Comparison of ENCODE assay signal across 19 cellular contexts in genomic region chr2:105103481-105103880, GRCh38.
DNase-seq lines count a peak whose midpoint lies in the region; ATAC-seq and TF ChIP-seq lines count a peak whose summit lies in the region.
"Had no signal": no experiment of that assay in that cellular context is flagged by ENCODE, and none has a peak within 500 bp of the region (broad histone marks: within the 10 kb centered on the region; RNA-seq: fewer than 3 reads in every experiment).

No MANE protein-coding gene starts in this region.

- CTCF ChIA-PET in mammary epithelial cell (lab: Charles Lee; ENCODE audit: low non-redundant PET) = interaction anchor here (1.0 kb wide), 1 partner anchor 32 kb away, joined by 3 read pairs; no protein-coding TSS in a partner anchor
- CTCF ChIA-PET in MCF 10A (lab: Yijun Ruan, JAX) = interaction anchor here (0.7 to 8.3 kb wide), 4 partner anchors 12 to 231 kb away, joined by 3 to 93 read pairs (median 4); no protein-coding TSS in a partner anchor

- H3K9me3 ChIP-seq in mammary epithelial cell (replicated peaks; ENCODE audit: insufficient read depth, low read length) (no peaks in the 10 kb centered on the region), SJCRH30 (replicated peaks) (no peaks in the 10 kb centered on the region), iPS-18c (ENCODE audit: control insufficient read depth, insufficient read depth, low read length) (no peaks in the 10 kb centered on the region), smooth muscle cell (replicated peaks; ENCODE audit: low read depth) (no peaks in the 10 kb centered on the region)
- H3K9me3 ChIP-seq: A549, upper lobe of right lung had no signal

- H3K79me2 ChIP-seq in mammary epithelial cell (ENCODE audit: insufficient read depth, low read length) (no peaks in the 10 kb centered on the region), smooth muscle cell (ENCODE audit: low read depth) (no peaks in the 10 kb centered on the region)

- peaks cover 15% of the 10 kb centered on the region for H3K4me1 ChIP-seq in mammary epithelial cell (ENCODE audit: insufficient read depth, low read length)
- H3K4me1 ChIP-seq in SJCRH30 = peaks cover 35% of the 10 kb centered on the region
- peaks cover 7% of the 10 kb centered on the region for H3K4me1 ChIP-seq in smooth muscle cell (ENCODE audit: low read depth)
- H3K4me1 ChIP-seq: A549, upper lobe of right lung had no signal

- no peaks in the 10 kb centered on the region for H3K36me3 ChIP-seq in mammary epithelial cell (ENCODE audit: insufficient read depth, low read length)
- peaks cover 6% of the 10 kb centered on the region for H3K36me3 ChIP-seq in SJCRH30
- no peaks in the 10 kb centered on the region for H3K36me3 ChIP-seq in smooth muscle cell (ENCODE audit: low read depth)

- POLR2A ChIA-PET in MCF 10A (lab: Yijun Ruan, JAX) = no interaction called here

- 84% methylated on average over 6 of the region's 6 CpGs for WGBS in mammary epithelial cell (ENCODE audit: low coverage, missing lambda C conversion rate)
- WGBS in smooth muscle cell (ENCODE audit: low lambda C conversion rate) = 54% methylated on average over 6 of the region's 6 CpGs

- ATAC-seq in GM18861 (IDR thresholded peaks at IDR 0.05; ENCODE audit: unreplicated experiment) (no peak), HG03442 (IDR thresholded peaks at IDR 0.05; ENCODE audit: unreplicated experiment) (no peak), GM21576 (IDR thresholded peaks at IDR 0.05; ENCODE audit: unreplicated experiment) (no peak)
- ATAC-seq: activated CD4-positive, alpha-beta T cell treated with anti-CD3 and anti-CD28 coated beads for 36 hours; upper lobe of right lung had no signal

- H3K4me2 ChIP-seq in mammary epithelial cell (ENCODE audit: insufficient read depth, low read depth, low read length) = no peak overlapping the region
- peak overlapping the region; percentile 3 for H3K4me2 ChIP-seq in smooth muscle cell
- H3K4me2 ChIP-seq: A549 had no signal

- H3K4me3 Mint-ChIP-seq in MCF 10A (ENCODE audit: unreplicated experiment) = no peak overlapping the region
- H3K4me3 Mint-ChIP-seq: activated CD4-positive, alpha-beta T cell treated with anti-CD3 and anti-CD28 coated beads for 36 hours had no signal

- peaks cover 14% of the 10 kb centered on the region for H3K4me1 Mint-ChIP-seq in MCF 10A (ENCODE audit: insufficient read depth, unreplicated experiment)
- H3K4me1 Mint-ChIP-seq: activated CD4-positive, alpha-beta T cell treated with anti-CD3 and anti-CD28 coated beads for 36 hours had no signal

- H3K36me3 Mint-ChIP-seq in MCF 10A (ENCODE audit: insufficient read depth, unreplicated experiment) = peaks cover 28% of the 10 kb centered on the region

- no peak overlapping the region for H3K27ac Mint-ChIP-seq in MCF 10A (ENCODE audit: low read depth, unreplicated experiment)
- H3K27ac Mint-ChIP-seq: activated CD4-positive, alpha-beta T cell treated with anti-CD3 and anti-CD28 coated beads for 36 hours had no signal

- in situ Hi-C loops in mammary epithelial cell (cut with MboI; ENCODE audit: low sequenced_read_pairs in 2 of 2) = loop anchor here in 1 of 2 donors (25.0 kb wide), 1 partner anchor 434 kb away; no protein-coding TSS in a partner anchor

- TF ChIP-seq CTCF in mammary epithelial cell (conservative IDR thresholded peaks at IDR 0.05 in 1 of 2, IDR thresholded peaks at IDR 0.05 in 1 of 2; ENCODE audit: extremely low read depth in 1 of 2, insufficient read depth in 1 of 2, low read depth in 1 of 2, low read length in 2 of 2) (no peak), MCF 10A (IDR thresholded peaks at IDR 0.05; ENCODE audit: unreplicated experiment) (no peak), smooth muscle cell (IDR thresholded peaks at IDR 0.05; ENCODE audit: borderline replicate concordance, insufficient read depth, poor library complexity, severe bottlenecking) (no peak)

- H4K20me1 ChIP-seq in mammary epithelial cell (ENCODE audit: insufficient read depth, low read length) (no peaks in the 10 kb centered on the region), smooth muscle cell (ENCODE audit: low read depth) (no peaks in the 10 kb centered on the region)

- no peaks in the 10 kb centered on the region for H3K27me3 Mint-ChIP-seq in MCF 10A (ENCODE audit: insufficient read depth, unreplicated experiment)
- H3K27me3 Mint-ChIP-seq: activated CD4-positive, alpha-beta T cell treated with anti-CD3 and anti-CD28 coated beads for 36 hours had no signal

- H3K27me3 ChIP-seq in mammary epithelial cell (ENCODE audit: insufficient read depth, low read length) (no peaks in the 10 kb centered on the region), SJCRH30 (no peaks in the 10 kb centered on the region), smooth muscle cell (ENCODE audit: low read depth) (no peaks in the 10 kb centered on the region)
- H3K27me3 ChIP-seq: upper lobe of right lung had no signal

- H3K9me3 Mint-ChIP-seq in MCF 10A (ENCODE audit: unreplicated experiment) = no peaks in the 10 kb centered on the region

- BruUV-seq in mammary epithelial cell (replicated peaks; lab: Mats Ljungman, UMichigan) = no TSS peak
- no TSS peak for BruUV-seq in MCF 10A (replicated peaks; lab: Mats Ljungman, UMichigan)

- no peaks in the 10 kb centered on the region for H3F3A ChIP-seq in smooth muscle cell (ENCODE audit: low read depth)

- H3K4me3 ChIP-seq in mammary epithelial cell (replicated peaks in 1 of 3; ENCODE audit: insufficient read depth in 1 of 3, low read depth in 2 of 3, low read length in 3 of 3) (no peak overlapping the region), SJCRH30 (peak overlapping the region; percentile 27), iPS-18c (ENCODE audit: insufficient read depth, low read depth, low read length) (0 out of 2 replicates have a peak overlapping the region, but pooled peaks have one; percentile 15), smooth muscle cell (no peak overlapping the region)
- H3K4me3 ChIP-seq: A549, upper lobe of right lung had no signal

- dilution Hi-C loops in mammary epithelial cell (cut with HindIII; ENCODE audit: low sequenced_read_pairs) = no loop called here

- intact Hi-C loops in mammary epithelial cell (cut with micrococcal nuclease) (no loop called here), MCF 10A (cut with micrococcal nuclease) (no loop called here)

- DNase-seq in mammary epithelial cell (no peak), MCF 10A (ENCODE audit: unreplicated experiment) (no peak), SJCRH30 (peak; percentile 77 to 88), smooth muscle cell (lab: John Stamatoyannopoulos, UW; ENCODE audit: unreplicated experiment) (no peak)
- DNase-seq: activated CD4-positive, alpha-beta T cell treated with anti-CD3 and anti-CD28 coated beads for 36 hours; activated effector memory CD4-positive, alpha-beta T cell treated with Interleukin-2 at 50 U/mL for 16 hours; C1 segment of cervical spinal cord; kidney; midbrain; NCI-H1694 treated with DMSO at 0.1 percent for 48 hours; NCI-H526 treated with DMSO at 0.1 percent for 48 hours; OCI-M1; stimulated activated naive CD4-positive, alpha-beta T cell treated with Interleukin-2 at 50 U/mL for 16 hours; upper lobe of right lung had no signal

- H3K27ac ChIP-seq in mammary epithelial cell (ENCODE audit: insufficient read depth, low read depth, low read length) (no peak overlapping the region), SJCRH30 (peak overlapping the region; percentile 95), smooth muscle cell (ENCODE audit: low read depth) (peak overlapping the region; percentile 57)
- H3K27ac ChIP-seq: A549, upper lobe of right lung had no signal

- H3K9ac ChIP-seq in mammary epithelial cell (ENCODE audit: insufficient read depth, low read length) (no peak overlapping the region), smooth muscle cell (ENCODE audit: low read depth) (peak overlapping the region; percentile 36)

- H2AFZ ChIP-seq in mammary epithelial cell (ENCODE audit: low read depth, low read length) (peak overlapping the region; percentile 18), smooth muscle cell (ENCODE audit: low read depth) (no peak overlapping the region)

Comparison
In these comparisons a context has a peak if more than half of its experiments do, and no peak if none do; other contexts are left out.
1. DNase-seq: peak in SJCRH30 (2 of 2); none in mammary epithelial cell (single experiment), MCF 10A (single experiment) and smooth muscle cell (single experiment).
2. H3K4me3 ChIP-seq: peak in SJCRH30 (single experiment) and iPS-18c (single experiment); none in mammary epithelial cell (0 of 3) and smooth muscle cell (single experiment).